ENCODE assay signal across 1 cellular context in the genomic region with DNA sequence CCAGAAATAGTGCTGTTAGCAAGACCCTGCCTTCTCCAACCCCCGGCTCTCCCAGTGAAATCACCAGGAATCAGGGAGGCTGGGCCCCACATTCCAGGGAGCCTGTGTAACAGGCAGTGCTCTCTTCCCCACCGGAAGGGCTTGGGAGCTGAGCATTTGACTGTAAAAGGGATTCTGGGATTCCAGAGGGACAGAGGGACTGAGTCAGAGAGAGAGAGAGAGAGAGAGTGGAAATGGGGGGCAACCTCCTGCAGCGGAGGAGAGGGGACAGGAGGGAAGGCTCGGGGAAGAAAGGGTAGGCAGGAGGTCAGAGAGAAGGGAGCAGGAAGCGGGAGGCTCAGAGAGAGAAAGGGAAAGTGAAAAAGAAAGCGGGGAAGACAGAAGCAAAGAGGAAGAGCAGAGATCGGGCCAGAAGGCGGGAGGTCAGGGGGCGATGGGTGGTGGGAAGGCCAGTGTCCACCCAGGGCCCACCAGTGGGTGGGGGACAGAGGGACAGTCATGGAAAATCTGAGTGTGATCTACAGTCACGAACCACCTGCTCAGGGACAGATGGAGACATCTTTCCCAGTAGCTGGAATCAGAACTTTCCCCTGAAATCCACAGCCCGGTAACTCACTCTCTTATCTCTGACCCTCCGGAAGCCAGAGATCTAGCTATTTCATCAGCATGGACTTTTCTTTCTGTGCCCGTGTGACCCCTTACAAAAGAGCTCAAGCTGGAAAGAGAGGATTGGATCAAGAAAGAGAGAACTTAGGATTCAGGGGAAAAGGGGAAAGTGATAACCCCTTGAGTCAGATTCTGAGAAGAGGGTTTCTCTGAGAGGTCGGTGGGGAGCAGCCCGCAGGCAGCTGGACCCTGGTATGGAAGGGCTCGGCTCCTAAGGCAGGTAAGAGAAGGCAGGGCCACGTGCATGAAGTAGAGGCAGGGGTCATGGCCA.
TF ChIP-seq lines count a peak whose summit lies in the region.

No MANE protein-coding gene starts in this region.

TF ChIP-seq in HepG2, 621 proteins besides CTCF, POLR2A, EP300 and RAD21 (continued from another document and continues in another):
- TF ChIP-seq SOX5 (CRISPR knock-in tag; IDR thresholded peaks at IDR 0.05; ENCODE audit: borderline replicate concordance) (peak; percentile 30; the same call in 1 of the 2 replicates), ZNF746 (CRISPR knock-in tag; IDR thresholded peaks at IDR 0.05) (peak; percentile 78), ZNF841 (CRISPR knock-in tag; IDR thresholded peaks at IDR 0.05; ENCODE audit: borderline replicate concordance) (no peak), ZNF274 (CRISPR knock-in tag; IDR thresholded peaks at IDR 0.05) (no peak), ZNF317 (CRISPR knock-in tag; IDR thresholded peaks at IDR 0.05) (0 out of 2 replicates have a peak, but pooled peaks have one; percentile 28), ZIK1 (CRISPR knock-in tag; IDR thresholded peaks at IDR 0.05; ENCODE audit: borderline replicate concordance, low read depth) (0 out of 2 replicates have a peak, but pooled peaks have one; percentile 19), NONO (IDR thresholded peaks at IDR 0.05) (no peak), NONO (CRISPR knock-in tag; conservative IDR thresholded peaks at IDR 0.05) (no peak), ZNF616 (CRISPR knock-in tag; IDR thresholded peaks at IDR 0.05; ENCODE audit: low read depth) (no peak), TEAD3 (CRISPR knock-in tag; optimal IDR thresholded peaks at IDR 0.05; ENCODE audit: borderline replicate concordance) (peak; percentile 99), FOXA3 (CRISPR knock-in tag; IDR thresholded peaks at IDR 0.05) (peak; percentile 85), MBNL3 (CRISPR knock-in tag; conservative IDR thresholded peaks at IDR 0.05) (no peak), U2AF2 (IDR thresholded peaks at IDR 0.05; ENCODE audit: low read depth, low read length) (no peak), POLR2AphosphoS5 (IDR thresholded peaks at IDR 0.05; ENCODE audit: low read depth, low read length) (peak; percentile 87), CC2D1A (CRISPR knock-in tag; IDR thresholded peaks at IDR 0.05) (no peak), ZNF768 (CRISPR knock-in tag; IDR thresholded peaks at IDR 0.05) (no peak), SNRNP70 (IDR thresholded peaks at IDR 0.05; ENCODE audit: low read depth, low read length) (no peak), NFYB (CRISPR knock-in tag; IDR thresholded peaks at IDR 0.05) (no peak), ZNF775 (CRISPR knock-in tag; IDR thresholded peaks at IDR 0.05; ENCODE audit: borderline replicate concordance) (peak; percentile 93; the same call in 1 of the 2 replicates), AGO2 (optimal IDR thresholded peaks at IDR 0.05; ENCODE audit: low read depth, low read length) (no peak), RORA (CRISPR knock-in tag; IDR thresholded peaks at IDR 0.05) (no peak), ZNF44 (CRISPR knock-in tag; IDR thresholded peaks at IDR 0.05) (no peak), ZNF772 (CRISPR knock-in tag; IDR thresholded peaks at IDR 0.05) (peak; percentile 83), ZMYM3 (CRISPR knock-in tag; IDR thresholded peaks at IDR 0.05) (peak; percentile 49; the same call in 1 of the 2 replicates), ZNF382 (CRISPR knock-in tag; IDR thresholded peaks at IDR 0.05; ENCODE audit: borderline replicate concordance) (no peak), ZNF615 (CRISPR knock-in tag; IDR thresholded peaks at IDR 0.05; ENCODE audit: borderline replicate concordance) (no peak), ZNF781 (CRISPR knock-in tag; IDR thresholded peaks at IDR 0.05; ENCODE audit: borderline replicate concordance, not compliant biosample characterization) (no peak), ZNF747 (CRISPR knock-in tag; IDR thresholded peaks at IDR 0.05; ENCODE audit: borderline replicate concordance) (no peak), ARID2 (CRISPR knock-in tag; IDR thresholded peaks at IDR 0.05; ENCODE audit: borderline replicate concordance) (0 out of 2 replicates have a peak, but pooled peaks have one; percentile 27), IRX3 (CRISPR knock-in tag; IDR thresholded peaks at IDR 0.05; ENCODE audit: borderline replicate concordance, low read depth) (no peak), ZFP36 (IDR thresholded peaks at IDR 0.05; ENCODE audit: borderline replicate concordance, low read depth, low read length, partially characterized antibody) (no peak), ZFX (CRISPR knock-in tag; IDR thresholded peaks at IDR 0.05; ENCODE audit: low read depth) (peak; percentile 56), ZNF207 (IDR thresholded peaks at IDR 0.05; ENCODE audit: borderline replicate concordance) (no peak), FOSL2 (CRISPR knock-in tag; IDR thresholded peaks at IDR 0.05) (peak; percentile 88), SMAD1 (CRISPR knock-in tag; IDR thresholded peaks at IDR 0.05; ENCODE audit: borderline replicate concordance, low read depth) (no peak), MBD4 (IDR thresholded peaks at IDR 0.05; ENCODE audit: borderline replicate concordance, low read length) (no peak), TCF12 (IDR thresholded peaks at IDR 0.05) (no peak), TCF12 (CRISPR knock-in tag; IDR thresholded peaks at IDR 0.05) (0 out of 2 replicates have a peak, but pooled peaks have one; percentile 15), ZSCAN25 (CRISPR knock-in tag; IDR thresholded peaks at IDR 0.05) (no peak)
- TF ChIP-seq, protein P1, sequence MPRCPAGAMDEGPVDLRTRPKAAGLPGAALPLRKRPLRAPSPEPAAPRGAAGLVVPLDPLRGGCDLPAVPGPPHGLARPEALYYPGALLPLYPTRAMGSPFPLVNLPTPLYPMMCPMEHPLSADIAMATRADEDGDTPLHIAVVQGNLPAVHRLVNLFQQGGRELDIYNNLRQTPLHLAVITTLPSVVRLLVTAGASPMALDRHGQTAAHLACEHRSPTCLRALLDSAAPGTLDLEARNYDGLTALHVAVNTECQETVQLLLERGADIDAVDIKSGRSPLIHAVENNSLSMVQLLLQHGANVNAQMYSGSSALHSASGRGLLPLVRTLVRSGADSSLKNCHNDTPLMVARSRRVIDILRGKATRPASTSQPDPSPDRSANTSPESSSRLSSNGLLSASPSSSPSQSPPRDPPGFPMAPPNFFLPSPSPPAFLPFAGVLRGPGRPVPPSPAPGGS (CRISPR knock-in tag; IDR thresholded peaks at IDR 0.05) = no peak
- TF ChIP-seq, protein P2, sequence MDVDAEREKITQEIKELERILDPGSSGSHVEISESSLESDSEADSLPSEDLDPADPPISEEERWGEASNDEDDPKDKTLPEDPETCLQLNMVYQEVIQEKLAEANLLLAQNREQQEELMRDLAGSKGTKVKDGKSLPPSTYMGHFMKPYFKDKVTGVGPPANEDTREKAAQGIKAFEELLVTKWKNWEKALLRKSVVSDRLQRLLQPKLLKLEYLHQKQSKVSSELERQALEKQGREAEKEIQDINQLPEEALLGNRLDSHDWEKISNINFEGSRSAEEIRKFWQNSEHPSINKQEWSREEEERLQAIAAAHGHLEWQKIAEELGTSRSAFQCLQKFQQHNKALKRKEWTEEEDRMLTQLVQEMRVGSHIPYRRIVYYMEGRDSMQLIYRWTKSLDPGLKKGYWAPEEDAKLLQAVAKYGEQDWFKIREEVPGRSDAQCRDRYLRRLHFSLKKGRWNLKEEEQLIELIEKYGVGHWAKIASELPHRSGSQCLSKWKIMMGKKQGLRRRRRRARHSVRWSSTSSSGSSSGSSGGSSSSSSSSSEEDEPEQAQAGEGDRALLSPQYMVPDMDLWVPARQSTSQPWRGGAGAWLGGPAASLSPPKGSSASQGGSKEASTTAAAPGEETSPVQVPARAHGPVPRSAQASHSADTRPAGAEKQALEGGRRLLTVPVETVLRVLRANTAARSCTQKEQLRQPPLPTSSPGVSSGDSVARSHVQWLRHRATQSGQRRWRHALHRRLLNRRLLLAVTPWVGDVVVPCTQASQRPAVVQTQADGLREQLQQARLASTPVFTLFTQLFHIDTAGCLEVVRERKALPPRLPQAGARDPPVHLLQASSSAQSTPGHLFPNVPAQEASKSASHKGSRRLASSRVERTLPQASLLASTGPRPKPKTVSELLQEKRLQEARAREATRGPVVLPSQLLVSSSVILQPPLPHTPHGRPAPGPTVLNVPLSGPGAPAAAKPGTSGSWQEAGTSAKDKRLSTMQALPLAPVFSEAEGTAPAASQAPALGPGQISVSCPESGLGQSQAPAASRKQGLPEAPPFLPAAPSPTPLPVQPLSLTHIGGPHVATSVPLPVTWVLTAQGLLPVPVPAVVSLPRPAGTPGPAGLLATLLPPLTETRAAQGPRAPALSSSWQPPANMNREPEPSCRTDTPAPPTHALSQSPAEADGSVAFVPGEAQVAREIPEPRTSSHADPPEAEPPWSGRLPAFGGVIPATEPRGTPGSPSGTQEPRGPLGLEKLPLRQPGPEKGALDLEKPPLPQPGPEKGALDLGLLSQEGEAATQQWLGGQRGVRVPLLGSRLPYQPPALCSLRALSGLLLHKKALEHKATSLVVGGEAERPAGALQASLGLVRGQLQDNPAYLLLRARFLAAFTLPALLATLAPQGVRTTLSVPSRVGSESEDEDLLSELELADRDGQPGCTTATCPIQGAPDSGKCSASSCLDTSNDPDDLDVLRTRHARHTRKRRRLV (CRISPR knock-in tag; IDR thresholded peaks at IDR 0.05) = peak; percentile 74; the same call in 1 of the 2 replicates
- TF ChIP-seq, protein P3, sequence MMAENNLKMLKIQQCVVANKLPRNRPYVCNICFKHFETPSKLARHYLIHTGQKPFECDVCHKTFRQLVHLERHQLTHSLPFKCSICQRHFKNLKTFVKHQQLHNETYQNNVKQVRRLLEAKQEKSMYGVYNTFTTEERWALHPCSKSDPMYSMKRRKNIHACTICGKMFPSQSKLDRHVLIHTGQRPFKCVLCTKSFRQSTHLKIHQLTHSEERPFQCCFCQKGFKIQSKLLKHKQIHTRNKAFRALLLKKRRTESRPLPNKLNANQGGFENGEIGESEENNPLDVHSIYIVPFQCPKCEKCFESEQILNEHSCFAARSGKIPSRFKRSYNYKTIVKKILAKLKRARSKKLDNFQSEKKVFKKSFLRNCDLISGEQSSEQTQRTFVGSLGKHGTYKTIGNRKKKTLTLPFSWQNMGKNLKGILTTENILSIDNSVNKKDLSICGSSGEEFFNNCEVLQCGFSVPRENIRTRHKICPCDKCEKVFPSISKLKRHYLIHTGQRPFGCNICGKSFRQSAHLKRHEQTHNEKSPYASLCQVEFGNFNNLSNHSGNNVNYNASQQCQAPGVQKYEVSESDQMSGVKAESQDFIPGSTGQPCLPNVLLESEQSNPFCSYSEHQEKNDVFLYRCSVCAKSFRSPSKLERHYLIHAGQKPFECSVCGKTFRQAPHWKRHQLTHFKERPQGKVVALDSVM (CRISPR knock-in tag; IDR thresholded peaks at IDR 0.05) = peak; percentile 45; the same call in 1 of the 2 replicates
- TF ChIP-seq, protein P4, sequence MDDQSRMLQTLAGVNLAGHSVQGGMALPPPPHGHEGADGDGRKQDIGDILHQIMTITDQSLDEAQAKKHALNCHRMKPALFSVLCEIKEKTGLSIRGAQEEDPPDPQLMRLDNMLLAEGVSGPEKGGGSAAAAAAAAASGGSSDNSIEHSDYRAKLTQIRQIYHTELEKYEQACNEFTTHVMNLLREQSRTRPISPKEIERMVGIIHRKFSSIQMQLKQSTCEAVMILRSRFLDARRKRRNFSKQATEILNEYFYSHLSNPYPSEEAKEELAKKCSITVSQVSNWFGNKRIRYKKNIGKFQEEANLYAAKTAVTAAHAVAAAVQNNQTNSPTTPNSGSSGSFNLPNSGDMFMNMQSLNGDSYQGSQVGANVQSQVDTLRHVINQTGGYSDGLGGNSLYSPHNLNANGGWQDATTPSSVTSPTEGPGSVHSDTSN (CRISPR knock-in tag; IDR thresholded peaks at IDR 0.05; ENCODE audit: borderline replicate concordance) = no peak
- TF ChIP-seq, protein P5, sequence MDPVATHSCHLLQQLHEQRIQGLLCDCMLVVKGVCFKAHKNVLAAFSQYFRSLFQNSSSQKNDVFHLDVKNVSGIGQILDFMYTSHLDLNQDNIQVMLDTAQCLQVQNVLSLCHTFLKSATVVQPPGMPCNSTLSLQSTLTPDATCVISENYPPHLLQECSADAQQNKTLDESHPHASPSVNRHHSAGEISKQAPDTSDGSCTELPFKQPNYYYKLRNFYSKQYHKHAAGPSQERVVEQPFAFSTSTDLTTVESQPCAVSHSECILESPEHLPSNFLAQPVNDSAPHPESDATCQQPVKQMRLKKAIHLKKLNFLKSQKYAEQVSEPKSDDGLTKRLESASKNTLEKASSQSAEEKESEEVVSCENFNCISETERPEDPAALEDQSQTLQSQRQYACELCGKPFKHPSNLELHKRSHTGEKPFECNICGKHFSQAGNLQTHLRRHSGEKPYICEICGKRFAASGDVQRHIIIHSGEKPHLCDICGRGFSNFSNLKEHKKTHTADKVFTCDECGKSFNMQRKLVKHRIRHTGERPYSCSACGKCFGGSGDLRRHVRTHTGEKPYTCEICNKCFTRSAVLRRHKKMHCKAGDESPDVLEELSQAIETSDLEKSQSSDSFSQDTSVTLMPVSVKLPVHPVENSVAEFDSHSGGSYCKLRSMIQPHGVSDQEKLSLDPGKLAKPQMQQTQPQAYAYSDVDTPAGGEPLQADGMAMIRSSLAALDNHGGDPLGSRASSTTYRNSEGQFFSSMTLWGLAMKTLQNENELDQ (CRISPR knock-in tag; IDR thresholded peaks at IDR 0.05; ENCODE audit: borderline replicate concordance) = no peak
- TF ChIP-seq, protein P6, sequence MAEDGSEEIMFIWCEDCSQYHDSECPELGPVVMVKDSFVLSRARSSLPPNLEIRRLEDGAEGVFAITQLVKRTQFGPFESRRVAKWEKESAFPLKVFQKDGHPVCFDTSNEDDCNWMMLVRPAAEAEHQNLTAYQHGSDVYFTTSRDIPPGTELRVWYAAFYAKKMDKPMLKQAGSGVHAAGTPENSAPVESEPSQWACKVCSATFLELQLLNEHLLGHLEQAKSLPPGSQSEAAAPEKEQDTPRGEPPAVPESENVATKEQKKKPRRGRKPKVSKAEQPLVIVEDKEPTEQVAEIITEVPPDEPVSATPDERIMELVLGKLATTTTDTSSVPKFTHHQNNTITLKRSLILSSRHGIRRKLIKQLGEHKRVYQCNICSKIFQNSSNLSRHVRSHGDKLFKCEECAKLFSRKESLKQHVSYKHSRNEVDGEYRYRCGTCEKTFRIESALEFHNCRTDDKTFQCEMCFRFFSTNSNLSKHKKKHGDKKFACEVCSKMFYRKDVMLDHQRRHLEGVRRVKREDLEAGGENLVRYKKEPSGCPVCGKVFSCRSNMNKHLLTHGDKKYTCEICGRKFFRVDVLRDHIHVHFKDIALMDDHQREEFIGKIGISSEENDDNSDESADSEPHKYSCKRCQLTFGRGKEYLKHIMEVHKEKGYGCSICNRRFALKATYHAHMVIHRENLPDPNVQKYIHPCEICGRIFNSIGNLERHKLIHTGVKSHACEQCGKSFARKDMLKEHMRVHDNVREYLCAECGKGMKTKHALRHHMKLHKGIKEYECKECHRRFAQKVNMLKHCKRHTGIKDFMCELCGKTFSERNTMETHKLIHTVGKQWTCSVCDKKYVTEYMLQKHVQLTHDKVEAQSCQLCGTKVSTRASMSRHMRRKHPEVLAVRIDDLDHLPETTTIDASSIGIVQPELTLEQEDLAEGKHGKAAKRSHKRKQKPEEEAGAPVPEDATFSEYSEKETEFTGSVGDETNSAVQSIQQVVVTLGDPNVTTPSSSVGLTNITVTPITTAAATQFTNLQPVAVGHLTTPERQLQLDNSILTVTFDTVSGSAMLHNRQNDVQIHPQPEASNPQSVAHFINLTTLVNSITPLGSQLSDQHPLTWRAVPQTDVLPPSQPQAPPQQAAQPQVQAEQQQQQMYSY (CRISPR knock-in tag; IDR thresholded peaks at IDR 0.05) = no peak
- TF ChIP-seq, protein P7, sequence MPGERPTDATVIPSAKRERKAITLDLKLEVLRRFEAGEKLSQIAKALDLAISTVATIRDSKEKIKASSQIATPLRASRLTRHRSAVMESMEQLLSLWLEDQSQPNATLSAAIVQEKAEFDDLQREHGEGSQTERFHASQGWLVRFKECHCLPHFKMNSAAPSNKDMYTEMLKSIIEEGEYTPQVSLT (CRISPR knock-in tag; IDR thresholded peaks at IDR 0.05; ENCODE audit: borderline replicate concordance, low read depth) = no peak
- TF ChIP-seq, protein P8, sequence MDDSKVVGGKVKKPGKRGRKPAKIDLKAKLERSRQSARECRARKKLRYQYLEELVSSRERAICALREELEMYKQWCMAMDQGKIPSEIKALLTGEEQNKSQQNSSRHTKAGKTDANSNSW (CRISPR knock-in tag; IDR thresholded peaks at IDR 0.05; ENCODE audit: borderline replicate concordance) = no peak
